Comparison of ENCODE assay signal across 1 cellular context in the genomic region with DNA sequence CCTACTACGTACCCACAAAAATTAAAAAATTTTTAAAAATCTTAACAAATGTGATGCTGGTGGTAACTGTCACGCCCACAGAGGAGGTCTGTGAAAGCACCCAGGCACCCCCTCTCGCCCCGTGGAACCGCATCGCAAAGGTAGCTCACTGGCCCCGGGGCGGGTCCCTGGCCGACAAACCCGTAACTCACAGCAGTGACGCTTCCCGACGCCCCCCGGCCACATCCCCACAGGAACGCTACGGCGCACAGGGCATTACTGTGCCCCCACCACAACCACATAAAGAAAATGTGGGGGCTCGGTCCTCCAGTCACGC.
TF ChIP-seq lines count a peak whose summit lies in the region.

No MANE protein-coding gene starts in this region.

TF ChIP-seq in HCT116, 20 proteins besides CTCF, POLR2A, EP300 and RAD21 (continued from another document):
- TF ChIP-seq, protein P1, sequence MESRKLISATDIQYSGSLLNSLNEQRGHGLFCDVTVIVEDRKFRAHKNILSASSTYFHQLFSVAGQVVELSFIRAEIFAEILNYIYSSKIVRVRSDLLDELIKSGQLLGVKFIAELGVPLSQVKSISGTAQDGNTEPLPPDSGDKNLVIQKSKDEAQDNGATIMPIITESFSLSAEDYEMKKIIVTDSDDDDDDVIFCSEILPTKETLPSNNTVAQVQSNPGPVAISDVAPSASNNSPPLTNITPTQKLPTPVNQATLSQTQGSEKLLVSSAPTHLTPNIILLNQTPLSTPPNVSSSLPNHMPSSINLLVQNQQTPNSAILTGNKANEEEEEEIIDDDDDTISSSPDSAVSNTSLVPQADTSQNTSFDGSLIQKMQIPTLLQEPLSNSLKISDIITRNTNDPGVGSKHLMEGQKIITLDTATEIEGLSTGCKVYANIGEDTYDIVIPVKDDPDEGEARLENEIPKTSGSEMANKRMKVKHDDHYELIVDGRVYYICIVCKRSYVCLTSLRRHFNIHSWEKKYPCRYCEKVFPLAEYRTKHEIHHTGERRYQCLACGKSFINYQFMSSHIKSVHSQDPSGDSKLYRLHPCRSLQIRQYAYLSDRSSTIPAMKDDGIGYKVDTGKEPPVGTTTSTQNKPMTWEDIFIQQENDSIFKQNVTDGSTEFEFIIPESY (IDR thresholded peaks at IDR 0.05; ENCODE audit: extremely low read depth, insufficient replicate concordance, low read length), result no peak
- no peak for TF ChIP-seq MAX (IDR thresholded peaks at IDR 0.05)
- TF ChIP-seq, protein P2, sequence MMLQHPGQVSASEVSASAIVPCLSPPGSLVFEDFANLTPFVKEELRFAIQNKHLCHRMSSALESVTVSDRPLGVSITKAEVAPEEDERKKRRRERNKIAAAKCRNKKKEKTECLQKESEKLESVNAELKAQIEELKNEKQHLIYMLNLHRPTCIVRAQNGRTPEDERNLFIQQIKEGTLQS (IDR thresholded peaks at IDR 0.05), result no peak
- no peak for TF ChIP-seq SP1 (IDR thresholded peaks at IDR 0.05; ENCODE audit: low read depth)
- no peak for TF ChIP-seq JUND (IDR thresholded peaks at IDR 0.05)
- TF ChIP-seq, protein P3, sequence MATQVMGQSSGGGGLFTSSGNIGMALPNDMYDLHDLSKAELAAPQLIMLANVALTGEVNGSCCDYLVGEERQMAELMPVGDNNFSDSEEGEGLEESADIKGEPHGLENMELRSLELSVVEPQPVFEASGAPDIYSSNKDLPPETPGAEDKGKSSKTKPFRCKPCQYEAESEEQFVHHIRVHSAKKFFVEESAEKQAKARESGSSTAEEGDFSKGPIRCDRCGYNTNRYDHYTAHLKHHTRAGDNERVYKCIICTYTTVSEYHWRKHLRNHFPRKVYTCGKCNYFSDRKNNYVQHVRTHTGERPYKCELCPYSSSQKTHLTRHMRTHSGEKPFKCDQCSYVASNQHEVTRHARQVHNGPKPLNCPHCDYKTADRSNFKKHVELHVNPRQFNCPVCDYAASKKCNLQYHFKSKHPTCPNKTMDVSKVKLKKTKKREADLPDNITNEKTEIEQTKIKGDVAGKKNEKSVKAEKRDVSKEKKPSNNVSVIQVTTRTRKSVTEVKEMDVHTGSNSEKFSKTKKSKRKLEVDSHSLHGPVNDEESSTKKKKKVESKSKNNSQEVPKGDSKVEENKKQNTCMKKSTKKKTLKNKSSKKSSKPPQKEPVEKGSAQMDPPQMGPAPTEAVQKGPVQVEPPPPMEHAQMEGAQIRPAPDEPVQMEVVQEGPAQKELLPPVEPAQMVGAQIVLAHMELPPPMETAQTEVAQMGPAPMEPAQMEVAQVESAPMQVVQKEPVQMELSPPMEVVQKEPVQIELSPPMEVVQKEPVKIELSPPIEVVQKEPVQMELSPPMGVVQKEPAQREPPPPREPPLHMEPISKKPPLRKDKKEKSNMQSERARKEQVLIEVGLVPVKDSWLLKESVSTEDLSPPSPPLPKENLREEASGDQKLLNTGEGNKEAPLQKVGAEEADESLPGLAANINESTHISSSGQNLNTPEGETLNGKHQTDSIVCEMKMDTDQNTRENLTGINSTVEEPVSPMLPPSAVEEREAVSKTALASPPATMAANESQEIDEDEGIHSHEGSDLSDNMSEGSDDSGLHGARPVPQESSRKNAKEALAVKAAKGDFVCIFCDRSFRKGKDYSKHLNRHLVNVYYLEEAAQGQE (IDR thresholded peaks at IDR 0.05; ENCODE audit: low read depth), result no peak
- TF ChIP-seq FOSL1 (IDR thresholded peaks at IDR 0.05; ENCODE audit: low read depth), result no peak
- TF ChIP-seq SRF (IDR thresholded peaks at IDR 0.05; ENCODE audit: low read depth), result no peak
- no peak for TF ChIP-seq SIN3A (IDR thresholded peaks at IDR 0.05; ENCODE audit: low read depth)
- no peak for TF ChIP-seq ZNF274 (IDR thresholded peaks at IDR 0.05; ENCODE audit: low read depth, low read length)
- TF ChIP-seq TCF7L2 (IDR thresholded peaks at IDR 0.05; ENCODE audit: borderline replicate concordance, extremely low read depth, insufficient read depth, insufficient read length), result no peak
